Comparison of ENCODE assay signal across 8 cellular contexts in the genomic region with DNA sequence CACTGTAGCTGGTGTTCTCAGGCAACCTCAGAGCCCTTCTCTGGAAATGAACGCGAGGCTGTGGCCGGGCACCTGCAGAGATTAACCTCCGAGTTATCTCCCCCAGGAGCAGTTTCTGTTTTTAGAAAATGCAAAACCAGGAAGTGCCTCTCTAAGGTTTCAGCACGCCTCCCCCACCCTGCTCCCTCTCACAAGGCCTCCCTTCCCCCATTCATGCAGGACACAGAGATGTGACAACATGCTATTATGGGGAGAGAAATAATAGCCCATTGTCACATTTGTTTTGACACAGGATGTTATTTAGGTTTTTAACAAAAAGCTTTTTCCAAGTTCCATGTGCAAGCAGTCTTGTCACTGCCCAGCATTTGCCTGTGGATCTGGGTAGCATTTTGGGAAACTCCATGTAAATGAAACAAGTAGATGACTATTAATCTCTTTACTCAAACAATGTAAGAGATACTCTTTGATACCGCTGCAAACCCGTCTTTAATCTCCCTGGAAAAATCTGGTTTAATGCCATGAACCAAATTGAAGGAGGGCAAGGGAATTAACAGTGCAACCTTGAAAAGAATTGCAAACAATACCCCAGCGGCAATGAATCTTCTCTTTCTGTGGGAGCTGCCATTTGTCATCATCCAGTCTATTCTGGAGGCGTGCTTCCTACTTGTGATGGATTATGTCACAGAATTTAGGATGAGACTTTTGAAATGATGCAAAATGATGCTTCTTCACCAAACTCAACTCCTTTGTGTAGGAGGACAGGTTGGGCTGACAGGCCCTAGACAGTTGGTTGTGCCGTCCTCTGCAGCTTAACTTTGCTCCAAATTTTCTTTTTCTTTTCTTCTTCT.
DNase-seq lines count a peak whose midpoint lies in the region; ATAC-seq and TF ChIP-seq lines count a peak whose summit lies in the region.

No MANE protein-coding gene starts in this region.

- no peaks in the 10 kb centered on the region for H3K9me3 Mint-ChIP-seq in mesothelial cell of epicardium

- H3K36me3 Mint-ChIP-seq in mesothelial cell of epicardium = peaks cover 19% of the 10 kb centered on the region

- no peak for TF ChIP-seq CTCF in mesothelial cell of epicardium (IDR thresholded peaks at IDR 0.05; ENCODE audit: unreplicated experiment)
- TF ChIP-seq CTCF in GM10248 (IDR thresholded peaks at IDR 0.05; ENCODE audit: control extremely low read depth, extremely low read depth, low read depth, missing control alignments) = no peak

- no peak overlapping the region for H3K4me3 Mint-ChIP-seq in mesothelial cell of epicardium

- POLR2A ChIA-PET in GM10248 (lab: Yijun Ruan, JAX) = interaction anchor here (1.0 kb wide), 1 partner anchor 10 kb away, joined by 3 read pairs; no protein-coding TSS in a partner anchor

- peak; percentile 67 for ATAC-seq in HG03460 (IDR thresholded peaks at IDR 0.05; ENCODE audit: unreplicated experiment)
- ATAC-seq in GM19397 (IDR thresholded peaks at IDR 0.05; ENCODE audit: unreplicated experiment) = no peak

- DNase-seq in DMS153 treated with DMSO at 0.1 percent for 48 hours (lab: John Stamatoyannopoulos, UW; ENCODE audit: unreplicated experiment) (peak; percentile 9), mesothelial cell of epicardium (ENCODE audit: low spot score in 2 of 2, unreplicated experiment in 2 of 2) (no peak), NCI-H82 (lab: John Stamatoyannopoulos, UW) (no peak), GM10248 (ENCODE audit: extremely low spot score) (no peak)
- DNase-seq in activated naive CD4-positive, alpha-beta T cell treated with Interleukin-2 at 50 U/mL for 16 hours = peak; percentile 14
- DNase-seq in activated CD4-positive, CD25-positive, alpha-beta regulatory T cell treated with anti-CD3 and anti-CD28 coated beads, Interleukin-2, amount 50 U/mL, for 72 hours = no peak

- CTCF ChIA-PET in GM10248 (lab: Yijun Ruan, JAX) = interaction anchor here (1.2 to 1.3 kb wide), 2 partner anchors 11 to 116 kb away, joined by 3 to 4 read pairs; partner anchors contain the start of gene FAM171A1

- no peaks in the 10 kb centered on the region for H3K27me3 Mint-ChIP-seq in mesothelial cell of epicardium (ENCODE audit: low read depth)

- H3K27ac Mint-ChIP-seq in mesothelial cell of epicardium = peak overlapping the region; percentile 47

- H3K4me1 Mint-ChIP-seq in mesothelial cell of epicardium = peaks cover 10% of the 10 kb centered on the region

Comparison
In these comparisons a context has a peak if more than half of its experiments do, and no peak if none do; other contexts are left out.
1. DNase-seq: peak in DMS153 treated with DMSO at 0.1 percent for 48 hours (single experiment) and activated naive CD4-positive, alpha-beta T cell treated with Interleukin-2 at 50 U/mL for 16 hours (single experiment); none in mesothelial cell of epicardium (0 of 2), NCI-H82 (single experiment), GM10248 (single experiment) and activated CD4-positive, CD25-positive, alpha-beta regulatory T cell treated with anti-CD3 and anti-CD28 coated beads, Interleukin-2, amount 50 U/mL, for 72 hours (single experiment).